ENCODE assay signal across 1 cellular context in genomic region chr6:106724848-106725247, GRCh38.
TF ChIP-seq lines count a peak whose summit lies in the region.

No MANE protein-coding gene starts in this region.

TF ChIP-seq in liver, 16 proteins besides CTCF, POLR2A, EP300 and RAD21 (continued from another document):
- TF ChIP-seq ZBTB33 (IDR thresholded peaks at IDR 0.05) (no peak), HNF4A (conservative IDR thresholded peaks at IDR 0.05) (peak; percentile 67 to 75), REST (IDR thresholded peaks at IDR 0.05) (peak; percentile 59), GABPA (IDR thresholded peaks at IDR 0.05 in 1 of 2, conservative IDR thresholded peaks at IDR 0.05 in 1 of 2) (no peak), FOXA2 (IDR thresholded peaks at IDR 0.05) (peak; percentile 48), JUND (IDR thresholded peaks at IDR 0.05) (peak in 1 of 2 donors; percentile 91), HNF4G (IDR thresholded peaks at IDR 0.05) (peak; percentile 27), ATF3 (IDR thresholded peaks at IDR 0.05) (peak; percentile 11), YY1 (IDR thresholded peaks at IDR 0.05) (peak; percentile 77), FOXA1 (IDR thresholded peaks at IDR 0.05) (peak; percentile 61), RXRA (IDR thresholded peaks at IDR 0.05) (peak; percentile 95 to 97), TAF1 (conservative IDR thresholded peaks at IDR 0.05) (no peak), SP1 (IDR thresholded peaks at IDR 0.05) (peak; percentile 73), MAX (IDR thresholded peaks at IDR 0.05) (peak; percentile 36), NR2F2 (IDR thresholded peaks at IDR 0.05) (no peak)
